ENCODE assay signal across 20 cellular contexts in genomic region chr14:101123639-101124525, GRCh38.
A peak's percentile ranks its signal among the peaks of the same experiment; 100 is the strongest.
DNase-seq lines count a peak whose midpoint lies in the region; ATAC-seq and TF ChIP-seq lines count a peak whose summit lies in the region.
"Had no signal": no experiment of that assay in that cellular context is flagged by ENCODE, and none has a peak within 500 bp of the region (broad histone marks: within the 10 kb centered on the region; RNA-seq: fewer than 3 reads in every experiment).

No MANE protein-coding gene starts in this region.

- peaks cover 76% of the 10 kb centered on the region for H3K4me1 Mint-ChIP-seq in nephron
- peaks cover 17% of the 10 kb centered on the region for H3K4me1 Mint-ChIP-seq in type B pancreatic cell (ENCODE audit: unreplicated experiment)

- H3K27ac Mint-ChIP-seq in nephron (peak overlapping the region; percentile 63 to 97 (median 93)), type B pancreatic cell (no peak overlapping the region)
- H3K27ac Mint-ChIP-seq: CD8-positive, alpha-beta T cell; T-helper 17 cell had no signal

- peaks cover 70% of the 10 kb centered on the region for H3K27me3 ChIP-seq in adipocyte (replicated peaks; ENCODE audit: control insufficient read depth, insufficient read depth, low read length)
- H3K27me3 ChIP-seq: hepatocyte had no signal

- peaks cover 7% of the 10 kb centered on the region for H3K4me1 ChIP-seq in adipocyte (ENCODE audit: control insufficient read depth, insufficient read depth, low read length)
- H3K4me1 ChIP-seq: upper lobe of right lung had no signal

- H3K9ac ChIP-seq in adipocyte (ENCODE audit: low read length), result no peak overlapping the region

- peak; percentile 32 for DNase-seq in activated CD8-positive, alpha-beta memory T cell treated with anti-CD3 and anti-CD28 coated beads for 24 hours
- DNase-seq in activated CD8-positive, alpha-beta memory T cell treated with anti-CD3 and anti-CD28 coated beads, Interleukin-2, amount 50 U/mL, for 4 hours, result no peak
- DNase-seq in adipocyte (ENCODE audit: low read depth), result peak; percentile 1
- peak; percentile 52 for DNase-seq in type B pancreatic cell (ENCODE audit: extremely low spot score, unreplicated experiment)
- DNase-seq in iPS-NIHi11 (ENCODE audit: low spot score), result no peak
- no peak for DNase-seq in foreskin fibroblast
- DNase-seq: ACHN; activated gamma-delta T cell treated with Interleukin-2 at 50 U/mL for 16 hours; cerebellar nuclear complex; NCI-H1694; NCI-H345; SIG-M5; stimulated activated naive CD4-positive, alpha-beta T cell treated with Interleukin-2 at 50 U/mL for 16 hours; T-helper 17 cell; upper lobe of right lung had no signal

- H3K36me3 Mint-ChIP-seq in nephron (ENCODE audit: low read depth) (no peaks in the 10 kb centered on the region), type B pancreatic cell (no peaks in the 10 kb centered on the region)
- H3K36me3 Mint-ChIP-seq: CD8-positive, alpha-beta T cell had no signal

- H3K36me3 ChIP-seq in adipocyte (ENCODE audit: control insufficient read depth, insufficient read depth, low read length, severe bottlenecking), result no peaks in the 10 kb centered on the region
- H3K36me3 ChIP-seq: upper lobe of right lung had no signal

- H3K4me3 ChIP-seq in adipocyte (ENCODE audit: low read length) (no peak overlapping the region), foreskin fibroblast (ENCODE audit: low read depth in 1 of 2, low read length in 2 of 2) (no peak overlapping the region)
- H3K4me3 ChIP-seq: hepatocyte, upper lobe of right lung had no signal

- TF ChIP-seq CTCF in nephron (IDR thresholded peaks at IDR 0.05; ENCODE audit: unreplicated experiment in 3 of 3) (no peak), type B pancreatic cell (conservative IDR thresholded peaks at IDR 0.05) (no peak), foreskin fibroblast (IDR thresholded peaks at IDR 0.05; ENCODE audit: low read depth, low read length) (no peak)

- H3K9me3 Mint-ChIP-seq in nephron (no peaks in the 10 kb centered on the region), type B pancreatic cell (peaks cover 6% of the 10 kb centered on the region)

- H3K4me3 Mint-ChIP-seq in nephron (peak overlapping the region in 2 of 3 experiments; percentile 37 to 45), type B pancreatic cell (no peak overlapping the region)
- H3K4me3 Mint-ChIP-seq: CD8-positive, alpha-beta T cell; T-helper 17 cell had no signal

- H3K27me3 Mint-ChIP-seq in nephron (ENCODE audit: low read depth) (peaks cover 9% of the 10 kb centered on the region), type B pancreatic cell (peaks cover 24% of the 10 kb centered on the region)

- H3K9me3 ChIP-seq in adipocyte (ENCODE audit: control insufficient read depth, low read length), result peaks cover 3% of the 10 kb centered on the region
- H3K9me3 ChIP-seq: upper lobe of right lung had no signal

- ATAC-seq in GM19452 (IDR thresholded peaks at IDR 0.05; ENCODE audit: unreplicated experiment), result no peak
- ATAC-seq: CD8-positive, alpha-beta T cell; left cardiac atrium; T-helper 17 cell; upper lobe of right lung had no signal

Comparison
In these comparisons a context has a peak if more than half of its experiments do, and no peak if none do; other contexts are left out.
1. DNase-seq: peak in activated CD8-positive, alpha-beta memory T cell treated with anti-CD3 and anti-CD28 coated beads for 24 hours (single experiment), adipocyte (single experiment) and type B pancreatic cell (single experiment); none in activated CD8-positive, alpha-beta memory T cell treated with anti-CD3 and anti-CD28 coated beads, Interleukin-2, amount 50 U/mL, for 4 hours (single experiment), iPS-NIHi11 (single experiment) and foreskin fibroblast (0 of 2).